ENCODE assay signal across 19 cellular contexts in the genomic region with DNA sequence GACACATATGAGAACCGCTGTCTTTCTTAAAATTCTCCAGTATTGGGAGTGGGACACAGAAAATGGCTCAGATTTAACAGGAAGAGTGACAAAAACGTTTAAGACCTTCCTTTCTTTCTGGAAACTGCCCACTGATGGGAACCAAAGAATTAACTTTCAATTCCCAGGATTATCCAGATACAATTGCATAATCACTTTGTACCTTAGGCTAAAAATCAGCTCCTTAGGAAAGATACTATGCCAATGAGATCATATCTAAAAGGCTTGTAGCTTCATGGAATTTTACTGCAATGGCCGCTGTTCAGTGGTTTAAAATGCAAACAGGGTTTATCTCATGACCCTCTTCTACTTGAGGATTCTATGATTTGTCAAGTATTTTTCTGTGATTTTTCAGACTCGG.
"Had no signal": no experiment of that assay in that cellular context is flagged by ENCODE, and none has a peak within 500 bp of the region (broad histone marks: within the 10 kb centered on the region; RNA-seq: fewer than 3 reads in every experiment).

No MANE protein-coding gene starts in this region.

- H3K4me3 Mint-ChIP-seq: activated naive CD8-positive, alpha-beta T cell treated with anti-CD3 and anti-CD28 coated beads for 36 hours; natural killer cell; stimulated activated memory B cell treated with anti-CD40 and anti-IgM and Interleukin-4, amounts not matched to agents 10 μg/mL and 1 μg/mL and 100 μg/mL, for 72 hours; T-helper 17 cell had no signal

- H3K4me1 Mint-ChIP-seq: activated naive CD8-positive, alpha-beta T cell treated with anti-CD3 and anti-CD28 coated beads for 36 hours; natural killer cell; stimulated activated memory B cell treated with anti-CD40 and anti-IgM and Interleukin-4, amounts not matched to agents 10 μg/mL and 1 μg/mL and 100 μg/mL, for 72 hours had no signal

- H3K27me3 ChIP-seq: gastroesophageal sphincter, heart left ventricle, sigmoid colon, testis had no signal

- DNase-seq: activated CD4-positive, alpha-beta T cell treated with anti-CD3 and anti-CD28 coated beads, Interleukin-2, amount 50 U/mL, for 48 hours; activated CD4-positive, CD25-positive, alpha-beta regulatory T cell treated with anti-CD3 and anti-CD28 coated beads, Interleukin-2, amount 50 U/mL, for 72 hours; activated naive CD4-positive, alpha-beta T cell; activated naive CD8-positive, alpha-beta T cell treated with anti-CD3 and anti-CD28 coated beads for 36 hours; amniotic stem cell; heart left ventricle; kidney glomerular epithelial cell; mesendoderm; natural killer cell; sigmoid colon; stimulated activated CD4-positive, alpha-beta T cell treated with anti-CD3 and anti-CD28 coated beads, Interleukin-4, amount 100 ng/mL, for 24 hours; T-helper 17 cell; testis had no signal

- H3K4me3 ChIP-seq: coronary artery, gastroesophageal sphincter, heart left ventricle, sigmoid colon, testis had no signal

- FAIRE-seq: endometrium had no signal

- H3K9me3 Mint-ChIP-seq: activated naive CD8-positive, alpha-beta T cell treated with anti-CD3 and anti-CD28 coated beads for 36 hours; natural killer cell; stimulated activated memory B cell treated with anti-CD40 and anti-IgM and Interleukin-4, amounts not matched to agents 10 μg/mL and 1 μg/mL and 100 μg/mL, for 72 hours had no signal

- H3K9me3 ChIP-seq: gastroesophageal sphincter, heart left ventricle, sigmoid colon, testis had no signal

- H3K9ac ChIP-seq: parathyroid adenoma had no signal

- H3K27me3 Mint-ChIP-seq: activated naive CD8-positive, alpha-beta T cell treated with anti-CD3 and anti-CD28 coated beads for 36 hours; stimulated activated memory B cell treated with anti-CD40 and anti-IgM and Interleukin-4, amounts not matched to agents 10 μg/mL and 1 μg/mL and 100 μg/mL, for 72 hours; T-helper 17 cell had no signal

- H2AFZ ChIP-seq: parathyroid adenoma had no signal

- H3K27ac Mint-ChIP-seq: activated naive CD8-positive, alpha-beta T cell treated with anti-CD3 and anti-CD28 coated beads for 36 hours; natural killer cell; stimulated activated memory B cell treated with anti-CD40 and anti-IgM and Interleukin-4, amounts not matched to agents 10 μg/mL and 1 μg/mL and 100 μg/mL, for 72 hours; T-helper 17 cell had no signal

- ATAC-seq: gastroesophageal sphincter; heart left ventricle; natural killer cell; stimulated activated memory B cell treated with anti-CD40 and anti-IgM and Interleukin-4, amounts not matched to agents 10 μg/mL and 1 μg/mL and 100 μg/mL, for 72 hours; T-helper 17 cell had no signal

- H3K27ac ChIP-seq: coronary artery, gastroesophageal sphincter, parathyroid adenoma, sigmoid colon, testis, VCaP had no signal

- H3K36me3 Mint-ChIP-seq: activated naive CD8-positive, alpha-beta T cell treated with anti-CD3 and anti-CD28 coated beads for 36 hours; natural killer cell had no signal
